In genomic region chr17:27378482-27379200, GRCh38 we compare ENCODE assay signal across 23 cellular contexts.
DNase-seq lines count a peak whose midpoint lies in the region; TF ChIP-seq lines count a peak whose summit lies in the region.
"Had no signal": no experiment of that assay in that cellular context is flagged by ENCODE, and none has a peak within 500 bp of the region (broad histone marks: within the 10 kb centered on the region; RNA-seq: fewer than 3 reads in every experiment).

No MANE protein-coding gene starts in this region.

- DNase-seq in M059J (ENCODE audit: low read depth) (peak; percentile 16), cerebellar nuclear complex (lab: John Stamatoyannopoulos, UW) (peak; percentile 29 to 60), smooth muscle cell (lab: John Stamatoyannopoulos, UW; ENCODE audit: unreplicated experiment) (no peak), NCI-H774 (lab: John Stamatoyannopoulos, UW) (no peak), brain microvascular endothelial cell (no peak)
- DNase-seq in activated naive CD4-positive, alpha-beta T cell (lab: John Stamatoyannopoulos, UW): no peak
- DNase-seq: activated CD4-positive, alpha-beta T cell treated with anti-CD3 and anti-CD28 coated beads, Interleukin-2, amount 50 U/mL, for 48 hours; activated naive CD8-positive, alpha-beta T cell treated with anti-CD3 and anti-CD28 coated beads, Interleukin-2, amount 50 U/mL, for 24 hours; Calu3; dermis blood vessel endothelial cell; heart right ventricle; IMR-90; MM.1S; mucosa of descending colon; NCI-H1436 treated with DMSO at 0.1 percent for 48 hours; NCI-H524 treated with DMSO at 0.1 percent for 48 hours; nucleus accumbens; SK-N-SH; stomach; upper lobe of right lung had no signal

- WGBS in smooth muscle cell (ENCODE audit: low lambda C conversion rate): 82% methylated on average over 9 of the region's 9 CpGs

- H4K20me1 ChIP-seq in smooth muscle cell (ENCODE audit: low read depth): no peaks in the 10 kb centered on the region

- H3K27me3 ChIP-seq in muscle layer of duodenum (ENCODE audit: low read depth, low read length) (no peaks in the 10 kb centered on the region), smooth muscle cell (ENCODE audit: low read depth) (no peaks in the 10 kb centered on the region), brain microvascular endothelial cell (replicated peaks) (no peaks in the 10 kb centered on the region)
- H3K27me3 ChIP-seq: heart right ventricle, upper lobe of right lung had no signal

- H3K79me2 ChIP-seq in smooth muscle cell (ENCODE audit: low read depth): no peaks in the 10 kb centered on the region

- H3K4me2 ChIP-seq in smooth muscle cell: no peak overlapping the region
- H3K4me2 ChIP-seq: SK-N-SH had no signal

- TF ChIP-seq CTCF in smooth muscle cell (IDR thresholded peaks at IDR 0.05; ENCODE audit: borderline replicate concordance, insufficient read depth, poor library complexity, severe bottlenecking) (no peak), brain microvascular endothelial cell (IDR thresholded peaks at IDR 0.05; ENCODE audit: low read depth, low read length, missing control alignments) (no peak)

- H3K36me3 ChIP-seq in muscle layer of duodenum (ENCODE audit: control insufficient read depth in 1 of 2, insufficient read depth in 2 of 2, low read length in 2 of 2) (no peaks in the 10 kb centered on the region), smooth muscle cell (ENCODE audit: low read depth) (no peaks in the 10 kb centered on the region), brain microvascular endothelial cell (replicated peaks) (no peaks in the 10 kb centered on the region)
- H3K36me3 ChIP-seq: heart right ventricle, stomach, upper lobe of right lung had no signal

- no peak overlapping the region for H3K4me3 ChIP-seq in muscle layer of duodenum (ENCODE audit: low read depth in 1 of 2, low read length in 2 of 2)
- no peak overlapping the region for H3K4me3 ChIP-seq in smooth muscle cell
- H3K4me3 ChIP-seq in brain microvascular endothelial cell (ENCODE audit: low read depth, low read length): no peak overlapping the region
- H3K4me3 ChIP-seq: heart right ventricle, mucosa of descending colon, stomach, upper lobe of right lung had no signal

- peak overlapping the region; percentile 70 for H2AFZ ChIP-seq in smooth muscle cell (ENCODE audit: low read depth)

- H3K9me3 ChIP-seq in muscle layer of duodenum (ENCODE audit: control insufficient read depth in 1 of 2, low read length in 2 of 2) (no peaks in the 10 kb centered on the region), smooth muscle cell (replicated peaks; ENCODE audit: low read depth) (no peaks in the 10 kb centered on the region)
- H3K9me3 ChIP-seq: SK-N-SH, upper lobe of right lung had no signal

- peak overlapping the region; percentile 11 for H3K27ac ChIP-seq in muscle layer of duodenum (ENCODE audit: low read length)
- H3K27ac ChIP-seq in smooth muscle cell (ENCODE audit: low read depth): peak overlapping the region; percentile 38
- H3K27ac ChIP-seq in brain microvascular endothelial cell: no peak overlapping the region
- H3K27ac ChIP-seq: C4-2B, RWPE1, upper lobe of right lung had no signal

- peaks cover 0 to 20% of the 10 kb centered on the region in 2 donors for H3K4me1 ChIP-seq in muscle layer of duodenum (ENCODE audit: control insufficient read depth in 1 of 2, insufficient read depth in 2 of 2, low read length in 2 of 2)
- peaks cover 4% of the 10 kb centered on the region for H3K4me1 ChIP-seq in smooth muscle cell (ENCODE audit: low read depth)

- no peak overlapping the region for H3K9ac ChIP-seq in smooth muscle cell (ENCODE audit: low read depth)
- H3K9ac ChIP-seq: SK-N-SH had no signal

- peaks cover 4% of the 10 kb centered on the region for H3F3A ChIP-seq in smooth muscle cell (ENCODE audit: low read depth)

- in situ Hi-C loops in brain microvascular endothelial cell (cut with HindIII; ENCODE audit: low pct_ligation_motif_present, low sequenced_read_pairs): no loop called here

Comparison
In these comparisons a context has a peak if more than half of its experiments do, and no peak if none do; other contexts are left out.
1. DNase-seq: peak in M059J (single experiment) and cerebellar nuclear complex (2 of 2); none in smooth muscle cell (single experiment), NCI-H774 (single experiment), brain microvascular endothelial cell (single experiment) and activated naive CD4-positive, alpha-beta T cell (0 of 4).